In the genomic region with DNA sequence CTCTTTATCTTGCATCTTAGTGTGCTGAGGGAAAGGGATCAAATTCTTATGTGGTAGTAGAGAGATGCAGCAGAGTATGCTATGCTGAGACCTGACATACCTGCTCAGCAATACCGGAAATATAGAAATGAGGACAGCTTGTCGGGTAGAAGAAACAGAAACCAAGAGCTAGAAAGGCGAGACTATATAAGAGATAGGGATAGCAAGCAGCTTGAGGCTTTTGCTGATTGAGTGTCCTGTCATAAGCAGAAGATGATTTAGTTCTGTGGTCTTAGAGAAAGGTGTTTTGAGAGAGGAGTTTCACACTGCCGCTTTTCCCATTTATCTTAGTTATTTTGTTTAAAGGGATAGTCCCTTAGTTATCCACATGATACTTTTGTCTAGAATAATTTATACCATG, we compare ENCODE assay signal across 8 cellular contexts. TPM values are rescaled to one million over a fixed set of nuclear protein-coding genes. Genes with fewer than 3 reads are reported as not detected.
A peak's percentile ranks its signal among the peaks of the same experiment; 100 is the strongest.
DNase-seq lines count a peak whose midpoint lies in the region; ATAC-seq and TF ChIP-seq lines count a peak whose summit lies in the region.

No MANE protein-coding gene starts in this region.

- H3K4me1 Mint-ChIP-seq in CD4-positive, CD25-positive, alpha-beta regulatory T cell = peaks cover 32 to 87% (median 59%) of the 10 kb centered on the region in 4 donors

- H3K36me3 ChIP-seq in CD4-positive, CD25-positive, alpha-beta regulatory T cell (ENCODE audit: control insufficient read depth, insufficient read depth, low read length) = no peaks in the 10 kb centered on the region
- H3K36me3 ChIP-seq in mammary epithelial cell (ENCODE audit: insufficient read depth, low read length) = no peaks in the 10 kb centered on the region
- H3K36me3 ChIP-seq in right atrium auricular region = no peaks in the 10 kb centered on the region

- peak in 2 of 3 donors; percentile 53 to 78 for DNase-seq in CD4-positive, CD25-positive, alpha-beta regulatory T cell
- peak; percentile 28 for DNase-seq in mammary epithelial cell
- no peak for DNase-seq in COR-L47 (lab: John Stamatoyannopoulos, UW)
- DNase-seq in right atrium auricular region (ENCODE audit: low spot score) = no peak
- no peak for DNase-seq in DMS 273 treated with DMSO at 0.1 percent for 48 hours (lab: John Stamatoyannopoulos, UW)
- DNase-seq in hypothalamus (lab: John Stamatoyannopoulos, UW) = no peak

- in situ Hi-C loops in mammary epithelial cell (cut with MboI; ENCODE audit: low sequenced_read_pairs in 2 of 2) = loop anchor here (10.0 to 25.0 kb wide), 4 partner anchors 155 to 462 kb away; no protein-coding TSS in a partner anchor

- no peaks in the 10 kb centered on the region for H3K27me3 ChIP-seq in CD4-positive, CD25-positive, alpha-beta regulatory T cell (ENCODE audit: control insufficient read depth, insufficient read depth, low read length)
- H3K27me3 ChIP-seq in mammary epithelial cell (ENCODE audit: insufficient read depth, low read length) (no peaks in the 10 kb centered on the region), right atrium auricular region (no peaks in the 10 kb centered on the region)

- H3K4me1 ChIP-seq in CD4-positive, CD25-positive, alpha-beta regulatory T cell (ENCODE audit: control insufficient read depth, insufficient read depth, low read length, poor library complexity, severe bottlenecking) = peaks cover 57% of the 10 kb centered on the region
- H3K4me1 ChIP-seq in mammary epithelial cell (ENCODE audit: insufficient read depth, low read length) (peaks cover 5% of the 10 kb centered on the region), right atrium auricular region (peaks cover 0 to 20% of the 10 kb centered on the region in 2 donors)

- H2AFZ ChIP-seq in mammary epithelial cell (ENCODE audit: low read depth, low read length) = no peak overlapping the region

- H3K36me3 Mint-ChIP-seq in CD4-positive, CD25-positive, alpha-beta regulatory T cell = no peaks in the 10 kb centered on the region

- ATAC-seq in CD4-positive, CD25-positive, alpha-beta regulatory T cell (ENCODE audit: low read depth in 2 of 2) = peak; percentile 77
- ATAC-seq in GM19395 (IDR thresholded peaks at IDR 0.05; ENCODE audit: unreplicated experiment) = peak; percentile 83
- ATAC-seq in HG03342 (IDR thresholded peaks at IDR 0.05; ENCODE audit: unreplicated experiment) = peak; percentile 66

- CTCF ChIA-PET in mammary epithelial cell (lab: Charles Lee; ENCODE audit: low non-redundant PET) = no interaction called here

- TF ChIP-seq CTCF in mammary epithelial cell (conservative IDR thresholded peaks at IDR 0.05 in 1 of 2, IDR thresholded peaks at IDR 0.05 in 1 of 2; ENCODE audit: extremely low read depth in 1 of 2, insufficient read depth in 1 of 2, low read depth in 1 of 2, low read length in 2 of 2) (no peak), right atrium auricular region (IDR thresholded peaks at IDR 0.05) (no peak)

- no peaks in the 10 kb centered on the region for H3K9me3 ChIP-seq in CD4-positive, CD25-positive, alpha-beta regulatory T cell (ENCODE audit: control insufficient read depth in 2 of 2, low read length in 2 of 2)
- H3K9me3 ChIP-seq in mammary epithelial cell (replicated peaks; ENCODE audit: insufficient read depth, low read length) = no peaks in the 10 kb centered on the region
- no peaks in the 10 kb centered on the region for H3K9me3 ChIP-seq in right atrium auricular region

- intact Hi-C loops in mammary epithelial cell (cut with micrococcal nuclease) = loop anchor here (5.0 kb wide), 1 partner anchor 575 kb away; no protein-coding TSS in a partner anchor

- H3K4me2 ChIP-seq in mammary epithelial cell (ENCODE audit: insufficient read depth, low read depth, low read length) = peak overlapping the region; percentile 62

- dilution Hi-C loops in mammary epithelial cell (cut with HindIII; ENCODE audit: low sequenced_read_pairs) = no loop called here

- peaks cover 12% of the 10 kb centered on the region for H4K20me1 ChIP-seq in mammary epithelial cell (ENCODE audit: insufficient read depth, low read length)

- no peak overlapping the region for H3K9ac ChIP-seq in mammary epithelial cell (ENCODE audit: insufficient read depth, low read length)

- H3K27me3 Mint-ChIP-seq in CD4-positive, CD25-positive, alpha-beta regulatory T cell = no peaks in the 10 kb centered on the region

- peak overlapping the region; percentile 57 for H3K27ac ChIP-seq in CD4-positive, CD25-positive, alpha-beta regulatory T cell (ENCODE audit: insufficient read depth, low read length, poor library complexity, severe bottlenecking)
- H3K27ac ChIP-seq in mammary epithelial cell (ENCODE audit: insufficient read depth, low read depth, low read length) (peak overlapping the region; percentile 29), right atrium auricular region (no peak overlapping the region)

- BruUV-seq in mammary epithelial cell (replicated peaks; lab: Mats Ljungman, UMichigan) = no TSS peak

- H3K27ac Mint-ChIP-seq in CD4-positive, CD25-positive, alpha-beta regulatory T cell = peak overlapping the region; percentile 33 to 77 (median 76)

- H3K4me3 ChIP-seq in CD4-positive, CD25-positive, alpha-beta regulatory T cell (ENCODE audit: low read depth, low read length) = peak overlapping the region; percentile 71
- H3K4me3 ChIP-seq in mammary epithelial cell (replicated peaks in 1 of 3; ENCODE audit: insufficient read depth in 1 of 3, low read depth in 2 of 3, low read length in 3 of 3) = peak overlapping the region in 2 of 3 experiments; percentile 13 to 29
- no peak overlapping the region for H3K4me3 ChIP-seq in right atrium auricular region

- peaks cover 94% of the 10 kb centered on the region for H3K79me2 ChIP-seq in mammary epithelial cell (ENCODE audit: insufficient read depth, low read length)

- no peaks in the 10 kb centered on the region for H3K9me3 Mint-ChIP-seq in CD4-positive, CD25-positive, alpha-beta regulatory T cell

- peak overlapping the region; percentile 41 to 76 (median 56) for H3K4me3 Mint-ChIP-seq in CD4-positive, CD25-positive, alpha-beta regulatory T cell

- WGBS in mammary epithelial cell (ENCODE audit: low coverage, missing lambda C conversion rate) = 58% methylated on average over 4 of the region's 4 CpGs

RNA-seq across cellular contexts. Expression of gene USP9X, which starts 31.7 kb away (rescaled TPM):
- 101 TPM for total RNA-seq in CD4-positive, CD25-positive, alpha-beta regulatory T cell
- 10 to 100 TPM; 19.5 to 26.5 (median 22.7) TPM for polyA plus RNA-seq in CD4-positive, CD25-positive, alpha-beta regulatory T cell
- total RNA-seq in mammary epithelial cell = 100 to 1,000 TPM in 1 of 2 donors, 10 to 100 TPM in 1; 93.0 to 134 TPM
- 19.3 TPM for polyA plus RNA-seq in mammary epithelial cell
- polyA minus RNA-seq in mammary epithelial cell = 427 TPM
- 10 to 100 TPM; 57.2 to 65.1 TPM for total RNA-seq in right atrium auricular region

Comparison
In these comparisons a context has a peak if more than half of its experiments do, and no peak if none do; other contexts are left out.
1. DNase-seq: peak in CD4-positive, CD25-positive, alpha-beta regulatory T cell (2 of 3) and mammary epithelial cell (single experiment); none in COR-L47 (single experiment), right atrium auricular region (single experiment), DMS 273 treated with DMSO at 0.1 percent for 48 hours (single experiment) and hypothalamus (0 of 51).
2. H3K27ac ChIP-seq: peak in CD4-positive, CD25-positive, alpha-beta regulatory T cell (single experiment) and mammary epithelial cell (single experiment); none in right atrium auricular region (0 of 2).
3. H3K4me3 ChIP-seq: peak in CD4-positive, CD25-positive, alpha-beta regulatory T cell (single experiment) and mammary epithelial cell (2 of 3); none in right atrium auricular region (0 of 2).
4. Peak in every context shown above with its lines, with median percentiles within 50 percentile points of each other: ATAC-seq.